10 cellular contexts compared by ENCODE assay signal in the genomic region with DNA sequence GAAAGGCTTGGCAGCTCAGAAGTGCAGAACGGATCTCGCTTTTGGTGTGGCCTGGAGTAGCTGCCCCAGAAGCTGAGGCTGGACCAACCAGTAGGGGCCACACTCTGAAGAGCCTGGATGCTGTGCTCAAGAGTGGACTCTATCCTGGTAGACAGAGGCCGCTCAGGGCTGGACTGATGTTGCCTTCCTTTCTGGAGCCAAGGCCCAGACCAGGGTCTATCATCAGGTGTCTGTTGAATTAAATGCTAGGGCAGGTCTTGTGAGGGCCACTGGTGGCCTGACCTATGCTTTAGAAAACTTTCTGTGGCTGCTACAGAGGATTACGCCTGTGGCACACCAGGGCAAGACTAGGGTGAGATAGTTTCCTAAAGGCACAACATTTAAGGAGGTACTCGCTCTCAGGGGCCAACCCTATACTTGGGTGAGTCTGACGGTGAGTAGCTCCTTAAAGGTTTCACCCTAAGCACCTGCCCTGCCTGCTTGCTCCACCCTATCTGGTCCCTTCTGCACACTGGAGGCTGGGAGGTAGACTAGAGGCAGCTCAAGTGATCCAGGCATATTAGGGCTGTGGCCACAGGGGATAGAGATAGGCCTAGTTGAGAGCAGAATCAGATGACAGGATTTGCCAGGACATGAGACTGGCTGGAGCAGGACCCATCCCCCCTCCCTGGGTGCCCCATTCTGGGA. TPM values are rescaled to one million over a fixed set of nuclear protein-coding genes. Genes with fewer than 3 reads are reported as not detected.
DNase-seq lines count a peak whose midpoint lies in the region; ATAC-seq and TF ChIP-seq lines count a peak whose summit lies in the region.
"Had no signal": no experiment of that assay in that cellular context is flagged by ENCODE, and none has a peak within 500 bp of the region (broad histone marks: within the 10 kb centered on the region; RNA-seq: fewer than 3 reads in every experiment).

No MANE protein-coding gene starts in this region.

- H2BK120ac ChIP-seq in IMR-90 (ENCODE audit: low read depth, low read length), result peak overlapping the region; percentile 96

- H3K4me2 ChIP-seq in BLaER1 (peak overlapping the region; percentile 91), IMR-90 (ENCODE audit: low read depth, low read length) (no peak overlapping the region), PC-3 (ENCODE audit: low read length) (no peak overlapping the region)

- peak overlapping the region; percentile 24; the same call in 1 of the 2 replicates for H3K14ac ChIP-seq in IMR-90 (replicated peaks; ENCODE audit: low read depth, low read length)

- no peaks in the 10 kb centered on the region for H3F3A ChIP-seq in PC-3 (ENCODE audit: low read length, unreplicated experiment)

- WGBS in IMR-90 (ENCODE audit: extremely low coverage in 2 of 2, insufficient read length in 1 of 2), 2 experiments, result 92% methylated on average over 3 of the region's 6 CpGs; no CpG with 5 or more reads in 1 of the 2 experiments

- in situ Hi-C loops in IMR-90 (cut with MboI; ENCODE audit: low sequenced_read_pairs), result loop anchor here (5.0 kb wide), 1 partner anchor 113 kb away; no protein-coding TSS in a partner anchor

- DNase-seq in IMR-90 (no peak), natural killer cell (no peak), foreskin fibroblast (no peak), PC-3 (no peak)
- DNase-seq in central memory CD8-positive, alpha-beta T cell (ENCODE audit: low spot score in 2 of 2), result no peak

- no TSS peak for BruUV-seq in IMR-90 (replicated peaks; lab: Mats Ljungman, UMichigan)
- BruUV-seq in PC-3 (replicated peaks; lab: Mats Ljungman, UMichigan), result no TSS peak

- H3K36me3 ChIP-seq in BLaER1 (no peaks in the 10 kb centered on the region), IMR-90 (ENCODE audit: control insufficient read depth, insufficient read depth, low read length) (no peaks in the 10 kb centered on the region), PC-3 (ENCODE audit: low read depth, low read length) (no peaks in the 10 kb centered on the region)

- H3K4me1 Mint-ChIP-seq in central memory CD8-positive, alpha-beta T cell, result peaks cover 48% of the 10 kb centered on the region
- H3K4me1 Mint-ChIP-seq in natural killer cell, result peaks cover 38 to 50% of the 10 kb centered on the region in 2 donors

- no peak for TF ChIP-seq CTCF in IMR-90 (conservative IDR thresholded peaks at IDR 0.05; ENCODE audit: low read depth, low read length)
- no peak for TF ChIP-seq CTCF in natural killer cell (IDR thresholded peaks at IDR 0.05)
- no peak for TF ChIP-seq CTCF in foreskin fibroblast (IDR thresholded peaks at IDR 0.05; ENCODE audit: low read depth, low read length)
- TF ChIP-seq CTCF in PC-3 (conservative IDR thresholded peaks at IDR 0.05; ENCODE audit: low read depth, low read length), result no peak

- POLR2A ChIA-PET in IMR-90 (lab: Charles Lee; ENCODE audit: unreplicated experiment), result no interaction called here
- POLR2A ChIA-PET in PC-3 (lab: Charles Lee; ENCODE audit: unreplicated experiment), result interaction anchor here (0.5 to 0.6 kb wide), 2 partner anchors 37 to 131 kb away, joined by 3 read pairs; a partner anchor contains a TSS

- H2AK9ac ChIP-seq in IMR-90 (replicated peaks; ENCODE audit: low read depth, low read length, poor library complexity), result peak overlapping the region; percentile 65

- peak overlapping the region; percentile 99 for H3K4ac ChIP-seq in IMR-90 (ENCODE audit: low read depth, low read length)

- H3K27ac ChIP-seq in BLaER1 (peak overlapping the region; percentile 82), IMR-90 (ENCODE audit: insufficient read depth, low read length) (no peak overlapping the region; the same call in 1 of the 2 replicates), PC-3 (ENCODE audit: low read length) (no peak overlapping the region)
- H3K27ac ChIP-seq: GM23248 had no signal

- no peaks in the 10 kb centered on the region for H3K9me2 ChIP-seq in PC-3 (replicated peaks; ENCODE audit: low read length)

- peak overlapping the region in 1 of 2 experiments; percentile 52; a peak in 1 of 4 replicates for H4K8ac ChIP-seq in IMR-90 (ENCODE audit: low read depth in 2 of 2, low read length in 2 of 2)

- H3K36me3 Mint-ChIP-seq in central memory CD8-positive, alpha-beta T cell (ENCODE audit: insufficient read depth), result peaks cover 10% of the 10 kb centered on the region
- H3K36me3 Mint-ChIP-seq in natural killer cell, result no peaks in the 10 kb centered on the region

- H3K4me3 ChIP-seq in BLaER1, result no peak overlapping the region
- H3K4me3 ChIP-seq in IMR-90 (ENCODE audit: insufficient read depth, low read depth, low read length), result no peak overlapping the region
- no peak overlapping the region for H3K4me3 ChIP-seq in foreskin fibroblast (ENCODE audit: low read depth in 1 of 2, low read length in 2 of 2)
- no peak overlapping the region for H3K4me3 ChIP-seq in PC-3 (ENCODE audit: low read length)
- H3K4me3 ChIP-seq: GM23248 had no signal

- no peak overlapping the region; the same call in 1 of the 2 replicates for H3K18ac ChIP-seq in IMR-90 (ENCODE audit: low read depth, low read length)

- peak overlapping the region; percentile 44 for H3K27ac Mint-ChIP-seq in central memory CD8-positive, alpha-beta T cell (ENCODE audit: low read depth)
- H3K27ac Mint-ChIP-seq in natural killer cell, result peak overlapping the region; percentile 95 to 100

- intact Hi-C loops in IMR-90 (cut with micrococcal nuclease) (no loop called here), natural killer cell (cut with micrococcal nuclease) (loop anchor here (5.0 kb wide), 1 partner anchor 322 kb away; no protein-coding TSS in a partner anchor), PC-3 (cut with micrococcal nuclease) (no loop called here)

- peak overlapping the region; percentile 99 for H2BK20ac ChIP-seq in IMR-90 (ENCODE audit: low read depth, low read length)

- H2AFZ ChIP-seq in IMR-90 (replicated peaks; ENCODE audit: low read length, poor library complexity) (no peak overlapping the region), PC-3 (ENCODE audit: low read length) (no peak overlapping the region)
- H2AFZ ChIP-seq: GM23248 had no signal

- no peak for TF ChIP-seq RAD21 in IMR-90 (IDR thresholded peaks at IDR 0.05; ENCODE audit: low read length)

- H3K27me3 ChIP-seq in BLaER1 (no peaks in the 10 kb centered on the region), IMR-90 (ENCODE audit: control insufficient read depth, insufficient read depth, low read length) (no peaks in the 10 kb centered on the region), PC-3 (ENCODE audit: low read length) (no peaks in the 10 kb centered on the region)

- H4K20me1 ChIP-seq in BLaER1 (no peaks in the 10 kb centered on the region), IMR-90 (ENCODE audit: insufficient read depth, low read length) (no peaks in the 10 kb centered on the region), PC-3 (ENCODE audit: low read length) (no peaks in the 10 kb centered on the region)

- peak overlapping the region; percentile 4; the same call in 1 of the 2 replicates for H3K23ac ChIP-seq in IMR-90 (ENCODE audit: low read depth, low read length)

- no peak overlapping the region for H3K4me3 Mint-ChIP-seq in central memory CD8-positive, alpha-beta T cell
- H3K4me3 Mint-ChIP-seq in natural killer cell, result no peak overlapping the region

- no peak for ATAC-seq in IMR-90 (ENCODE audit: low read depth)
- no peak for ATAC-seq in central memory CD8-positive, alpha-beta T cell (replicated peaks; ENCODE audit: extremely low read depth, poor library complexity, severe bottlenecking)
- no peak for ATAC-seq in natural killer cell
- no peak for ATAC-seq in GM19452 (IDR thresholded peaks at IDR 0.05; ENCODE audit: unreplicated experiment)
- no peak for ATAC-seq in PC-3
- no peak for ATAC-seq in GM19455 (IDR thresholded peaks at IDR 0.05; ENCODE audit: unreplicated experiment)

- peak overlapping the region; percentile 59; the same call in 2 of the 3 replicates for H2BK15ac ChIP-seq in IMR-90 (ENCODE audit: low read depth, low read length)

- no peaks in the 10 kb centered on the region for H3K27me3 Mint-ChIP-seq in central memory CD8-positive, alpha-beta T cell
- no peaks in the 10 kb centered on the region for H3K27me3 Mint-ChIP-seq in natural killer cell (ENCODE audit: low read depth in 2 of 2)

- 0 out of 2 replicates have a peak overlapping the region, but pooled peaks have one; percentile 27 for H3K56ac ChIP-seq in IMR-90 (ENCODE audit: extremely low read depth, insufficient read depth, low read length)

- H3K79me2 ChIP-seq in PC-3 (ENCODE audit: low read length), result no peaks in the 10 kb centered on the region

- H3K79me1 ChIP-seq in IMR-90 (ENCODE audit: low read depth in 1 of 2, low read length in 2 of 2), result peaks cover 0 to 22% of the 10 kb centered on the region in 2 experiments; a peak in 1 of 4 replicates

- no peak overlapping the region for H2BK5ac ChIP-seq in IMR-90 (ENCODE audit: low read depth, low read length, poor library complexity, severe bottlenecking)

- H3K9me3 Mint-ChIP-seq in central memory CD8-positive, alpha-beta T cell, result no peaks in the 10 kb centered on the region
- no peaks in the 10 kb centered on the region for H3K9me3 Mint-ChIP-seq in natural killer cell

- no peak overlapping the region; the same call in 1 of the 2 replicates for H3K9ac ChIP-seq in BLaER1
- H3K9ac ChIP-seq in IMR-90 (ENCODE audit: low read depth, low read length), result no peak overlapping the region
- H3K9ac ChIP-seq in PC-3 (ENCODE audit: low read length), result no peak overlapping the region
- H3K9ac ChIP-seq: GM23248 had no signal

- H2AK5ac ChIP-seq in IMR-90 (ENCODE audit: low read depth, low read length), result peak overlapping the region; percentile 49

- peak overlapping the region; percentile 83 for H4K91ac ChIP-seq in IMR-90 (ENCODE audit: insufficient read depth, low read depth, low read length)

- peaks cover 62% of the 10 kb centered on the region for H3K4me1 ChIP-seq in BLaER1
- H3K4me1 ChIP-seq in IMR-90 (ENCODE audit: control insufficient read depth, insufficient read depth, low read length), result peaks cover 31% of the 10 kb centered on the region
- peaks cover 35% of the 10 kb centered on the region for H3K4me1 ChIP-seq in PC-3 (ENCODE audit: insufficient read depth, low read length)

- 0 out of 2 replicates have a peak overlapping the region, but pooled peaks have one; percentile 3 for H4K5ac ChIP-seq in IMR-90 (ENCODE audit: low read depth, low read length)

- no peaks in the 10 kb centered on the region for H3K9me3 ChIP-seq in BLaER1
- H3K9me3 ChIP-seq in IMR-90 (ENCODE audit: control insufficient read depth, insufficient read depth, low read length), result no peaks in the 10 kb centered on the region
- H3K9me3 ChIP-seq in PC-3 (ENCODE audit: low read length), result no peaks in the 10 kb centered on the region

- no peak for TF ChIP-seq POLR2A in IMR-90 (IDR thresholded peaks at IDR 0.05; ENCODE audit: low read depth, low read length)

- dilution Hi-C loops in IMR-90 (cut with HindIII; ENCODE audit: low sequenced_read_pairs, unreplicated experiment), result no loop called here

- CTCF ChIA-PET in IMR-90 (lab: Yijun Ruan, JAX) (interaction anchor here (0.5 to 5.2 kb wide), 9 partner anchors 9 to 587 kb away, joined by 3 to 30 read pairs (median 3); no protein-coding TSS in a partner anchor), PC-3 (lab: Charles Lee) (interaction anchor here (0.5 to 0.6 kb wide), 2 partner anchors 114 to 353 kb away, joined by 3 read pairs; no protein-coding TSS in a partner anchor)

- H3K9me1 ChIP-seq in IMR-90 (ENCODE audit: insufficient read depth, low read length), result peaks cover 52% of the 10 kb centered on the region

RNA-seq across cellular contexts. Expression of a gene that starts 9.8 kb away (rescaled TPM):
- total RNA-seq in IMR-90 (2012; rRNA removed) (6.9 and 11.1 TPM in 2 replicates), natural killer cell (1,000 to 10,000 TPM; 1,190 to 1,513 (median 1,282) TPM), PC-3 (2014; rRNA removed) (21.1 and 23.1 TPM in 2 replicates)
- 16.5 and 18.9 TPM in 2 replicates for polyA plus RNA-seq in IMR-90 (2012; rRNA removed)
- 13.2 and 15.9 TPM in 2 replicates for polyA plus RNA-seq in IMR-90 (2012; cell fraction: cytosol; rRNA removed)
- polyA plus RNA-seq in IMR-90 (2012; cell fraction: nucleus; rRNA removed; ENCODE audit: low replicate concordance), result 25.7 and 30.6 TPM in 2 replicates

RNA-seq across cellular contexts. Expression of a gene that starts 42.9 kb away (rescaled TPM):
- not detected in 2 replicates for total RNA-seq in IMR-90 (2012; rRNA removed)
- polyA plus RNA-seq in IMR-90 (2012; rRNA removed), result not detected in 2 replicates
- polyA plus RNA-seq in IMR-90 (2012; cell fraction: cytosol; rRNA removed), result not detected in 2 replicates
- polyA plus RNA-seq in IMR-90 (2012; cell fraction: nucleus; rRNA removed; ENCODE audit: low replicate concordance), result not detected in 2 replicates
- not detected for total RNA-seq in natural killer cell
- not detected in 2 replicates for total RNA-seq in PC-3 (2014; rRNA removed)
- total RNA-seq: GM23248, urinary bladder had no signal
- polyA plus RNA-seq: GM23248, urinary bladder had no signal

RNA-seq across cellular contexts. Expression of a gene that starts 56.4 kb away (rescaled TPM):
- 5.2 and 13.3 TPM in 2 replicates for total RNA-seq in IMR-90 (2012; rRNA removed)
- 6.2 and 7.2 TPM in 2 replicates for polyA plus RNA-seq in IMR-90 (2012; rRNA removed)
- polyA plus RNA-seq in IMR-90 (2012; cell fraction: cytosol; rRNA removed), result 1.2 and 1.5 TPM in 2 replicates
- 1.7 and 11.9 TPM in 2 replicates for polyA plus RNA-seq in IMR-90 (2012; cell fraction: nucleus; rRNA removed; ENCODE audit: low replicate concordance)
- 10 to 100 TPM; 21.0 to 31.2 (median 27.5) TPM for total RNA-seq in natural killer cell
- total RNA-seq in PC-3 (2014; rRNA removed), result 3.5 and 6.7 TPM in 2 replicates

Comparison
In these comparisons a context has a peak if more than half of its experiments do, and no peak if none do; other contexts are left out.
1. RNA of a gene that starts 9.8 kb away (total RNA-seq): 1,190 to 1,513 TPM in natural killer cell; 21.1 to 23.1 TPM in PC-3 and 6.9 to 11.1 TPM in IMR-90; every median in the first group is over 10 times any median in the second.